Comparison of ENCODE assay signal across 8 cellular contexts in the genomic region with DNA sequence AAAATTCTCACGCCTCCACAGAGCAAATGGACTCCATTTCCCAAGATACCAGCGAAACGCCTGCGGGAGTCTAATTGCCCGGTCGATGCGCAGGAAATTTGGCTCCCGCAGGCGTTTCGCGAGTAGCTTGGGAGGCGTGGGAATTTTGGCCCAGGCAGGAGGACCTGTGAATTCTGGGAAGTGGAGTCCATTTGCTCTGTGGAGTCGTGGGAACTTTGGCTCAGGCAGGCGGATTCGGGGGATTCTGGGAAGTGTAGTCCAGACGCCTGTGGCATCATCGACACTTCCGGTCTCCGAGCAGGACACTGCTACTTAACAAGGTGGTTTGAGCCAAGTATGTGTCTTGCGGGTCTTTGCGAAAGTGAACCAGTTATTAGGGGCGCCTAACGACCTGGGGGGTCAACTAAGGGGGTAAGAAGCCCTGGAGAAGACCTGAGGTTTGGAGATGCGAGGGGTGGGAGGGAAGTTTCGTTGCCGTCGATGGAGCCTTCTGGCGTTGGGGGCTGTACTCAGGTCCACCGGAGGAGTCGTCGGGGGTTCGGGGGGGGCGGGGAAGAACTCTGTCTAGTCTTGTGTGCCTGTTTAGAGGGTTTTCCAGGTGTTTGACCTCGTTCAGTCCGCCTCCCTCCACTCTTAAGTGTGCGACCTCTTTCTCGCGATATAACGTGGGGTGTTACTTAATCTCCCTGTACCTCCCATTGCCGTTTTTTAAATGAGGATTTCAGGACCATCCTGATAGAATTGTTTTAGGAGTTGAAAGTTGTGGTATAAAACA. TPM values are rescaled to one million over a fixed set of nuclear protein-coding genes. Genes with fewer than 3 reads are reported as not detected.
A peak's percentile ranks its signal among the peaks of the same experiment; 100 is the strongest.
DNase-seq lines count a peak whose midpoint lies in the region; ATAC-seq and TF ChIP-seq lines count a peak whose summit lies in the region.

ZNF155 (plus strand) TSS at position 277 of the 775 bp plus-strand sequence. CDS start 4,356 bp downstream, outside the sequence.

- H3K4me1 ChIP-seq in body of pancreas (peaks cover 7% of the 10 kb centered on the region), rectal smooth muscle tissue (ENCODE audit: control insufficient read depth, insufficient read depth, low read length) (peaks cover 3% of the 10 kb centered on the region), vagina (peaks cover 8% of the 10 kb centered on the region)

- ATAC-seq in HG02678 (IDR thresholded peaks at IDR 0.05; ENCODE audit: unreplicated experiment) (peak; percentile 94), body of pancreas (peak; percentile 99)

- WGBS in body of pancreas, 2 donors, result 1% methylated on average over 33 to 40 of the region's 40 CpGs

- H3K27ac ChIP-seq in body of pancreas (peak within 1 kb of the TSS in 3 of 4 donors; percentile 22 to 74 (median 55)), rectal smooth muscle tissue (ENCODE audit: low read depth, low read length) (peak within 1 kb of the TSS; percentile 83), vagina (peak within 1 kb of the TSS; percentile 46)

- H3K36me3 ChIP-seq in body of pancreas (replicated peaks in 1 of 2; ENCODE audit: insufficient read depth in 1 of 2, low read depth in 2 of 2) (no peaks in the 10 kb centered on the region), rectal smooth muscle tissue (ENCODE audit: control insufficient read depth, insufficient read depth, low read length) (peaks cover 3% of the 10 kb centered on the region), vagina (peaks cover 0 to 26% of the 10 kb centered on the region in 2 donors)

- no peaks in the 10 kb centered on the region for H3K27me3 ChIP-seq in body of pancreas
- H3K27me3 ChIP-seq in rectal smooth muscle tissue (ENCODE audit: control insufficient read depth, insufficient read depth, low read length), result no peaks in the 10 kb centered on the region
- no peaks in the 10 kb centered on the region for H3K27me3 ChIP-seq in vagina

- intact Hi-C loops in body of pancreas (cut with DNase I) (no loop called here), vagina (cut with DNase I) (no loop called here)

- H3K4me3 ChIP-seq in body of pancreas (peak within 1 kb of the TSS; percentile 35 to 54), rectal smooth muscle tissue (ENCODE audit: low read length) (peak within 1 kb of the TSS; percentile 93), vagina (peak within 1 kb of the TSS; percentile 69 to 74)

- DNase-seq in GF-D8 (lab: John Stamatoyannopoulos, UW) (peak; percentile 83), NCI-H187 treated with DMSO at 0.1 percent for 48 hours (lab: John Stamatoyannopoulos, UW) (peak; percentile 95), T1000 (lab: John Stamatoyannopoulos, UW) (peak; percentile 81), body of pancreas (peak; percentile 90 to 97 (median 94)), hypothalamus (lab: John Stamatoyannopoulos, UW) (peak; percentile 32 to 97 (median 89)), vagina (ENCODE audit: extremely low spot score in 2 of 2) (peak in 1 of 2 donors; percentile 92)

- TF ChIP-seq CTCF in body of pancreas (IDR thresholded peaks at IDR 0.05) (no peak), vagina (IDR thresholded peaks at IDR 0.05) (no peak)

- peaks cover 0 to 5% (median 4%) of the 10 kb centered on the region in 3 donors for H3K9me3 ChIP-seq in body of pancreas
- H3K9me3 ChIP-seq in vagina, result no peaks in the 10 kb centered on the region

- TF ChIP-seq POLR2A in body of pancreas (IDR thresholded peaks at IDR 0.05) (peak in 2 of 3 donors; percentile 41 to 45), vagina (IDR thresholded peaks at IDR 0.05) (no peak)

- peak within 1 kb of the TSS; percentile 77 for H3K9ac ChIP-seq in rectal smooth muscle tissue (ENCODE audit: low read length)

RNA-seq across cellular contexts. Expression of gene ZNF155, which starts in this region (rescaled TPM):
- 1 to 10 TPM in 1 of 2 donors, under 1 TPM in 1; 0.99 to 3.4 TPM for total RNA-seq in body of pancreas
- 8.3 TPM for total RNA-seq in vagina

Comparison
In these comparisons a context has a peak if more than half of its experiments do, and no peak if none do; other contexts are left out.
1. POLR2A ChIP-seq: peak in body of pancreas (2 of 3); none in vagina (0 of 2).
2. Peak in every context shown above with its lines, with median percentiles within 50 percentile points of each other: H3K27ac ChIP-seq and H3K4me3 ChIP-seq.